Comparison of ENCODE assay signal across 8 cellular contexts in the genomic region with DNA sequence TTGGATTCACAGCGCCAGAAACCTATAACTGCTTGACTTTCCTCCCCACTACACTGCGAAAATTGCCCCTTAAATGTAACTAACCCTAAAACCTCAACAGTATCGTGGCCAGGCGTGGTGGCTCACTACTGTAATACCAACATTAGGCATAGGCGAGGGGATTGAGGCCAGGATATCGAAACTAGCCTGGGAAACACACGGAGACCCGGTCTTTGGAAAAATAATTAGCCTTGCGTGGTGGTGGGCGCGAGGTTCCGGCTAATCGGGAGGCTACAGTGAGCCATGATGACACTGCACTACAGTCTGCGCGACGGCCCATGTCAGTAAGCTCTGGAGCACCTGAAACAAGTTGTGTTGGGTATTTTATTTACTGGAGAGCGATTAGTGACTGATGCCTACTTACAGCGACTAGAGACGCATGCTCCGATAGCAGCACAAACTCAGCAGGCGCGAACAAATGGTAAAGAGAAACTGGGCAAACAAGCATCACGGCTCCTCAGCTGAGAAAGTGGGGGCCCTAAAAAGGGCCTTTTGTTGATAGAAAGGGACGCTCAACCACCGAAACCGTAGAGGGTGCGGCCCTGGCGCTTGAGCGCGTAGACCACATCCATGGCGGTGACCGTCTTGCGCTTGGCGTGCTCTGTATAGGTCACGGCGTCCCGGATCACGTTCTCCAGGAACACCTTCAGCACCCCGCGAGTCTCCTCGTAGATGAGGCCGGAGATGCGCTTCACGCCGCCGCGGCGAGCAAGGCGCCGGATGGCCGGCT.
DNase-seq lines count a peak whose midpoint lies in the region; ATAC-seq and TF ChIP-seq lines count a peak whose summit lies in the region.
"Not testable (repeated sequence)": the region's sequence is repeated elsewhere in the genome, so short reads cannot be mapped to it uniquely, and the experiment has no call there.

No MANE protein-coding gene starts in this region.

- not testable (repeated sequence) for H3K27me3 ChIP-seq in DOHH2 (ENCODE audit: control insufficient read depth, low read length); NT2/D1 (ENCODE audit: insufficient read depth, insufficient read length); endocrine pancreas (ENCODE audit: control insufficient read depth, insufficient read depth, low read length)

- peaks cover 38% of the 10 kb centered on the region for H3F3A ChIP-seq in DOHH2 (ENCODE audit: control insufficient read depth, insufficient read depth)

- H3K36me3 Mint-ChIP-seq in activated CD8-positive, alpha-beta memory T cell treated with anti-CD3 and anti-CD28 coated beads, Interleukin-2, amount 10 ng/mL, durations not matched to agents 7 days and 5 days, result peaks cover 15% of the 10 kb centered on the region

- H3K27ac ChIP-seq in DOHH2 (ENCODE audit: low read depth, low read length), result peak overlapping the region; percentile 93

- H3K9me2 ChIP-seq in DOHH2 (replicated peaks; ENCODE audit: control insufficient read depth, low read length), result not testable (repeated sequence)

- CTCF ChIA-PET in activated CD8-positive, alpha-beta memory T cell treated with anti-CD3 and anti-CD28 coated beads, Interleukin-2, amount 10 ng/mL, durations not matched to agents 7 days and 5 days (lab: Charles Lee), result interaction anchor here (1.0 to 2.0 kb wide), 3 partner anchors 34 to 64 kb away, joined by 5 to 6 read pairs (median 5); a partner anchor contains a TSS

- H3K4me2 ChIP-seq in DOHH2 (ENCODE audit: low read length), result peak overlapping the region; percentile 73

- peak overlapping the region; percentile 82 for H3K4me3 Mint-ChIP-seq in activated CD8-positive, alpha-beta memory T cell treated with anti-CD3 and anti-CD28 coated beads, Interleukin-2, amount 10 ng/mL, durations not matched to agents 7 days and 5 days

- H3K36me3 ChIP-seq in DOHH2 (ENCODE audit: control insufficient read depth, low read length); NT2/D1 (ENCODE audit: insufficient read depth, insufficient read length, low read length); endocrine pancreas (ENCODE audit: control insufficient read depth, insufficient read depth, low read length): not testable (repeated sequence)

- H3K4me1 Mint-ChIP-seq in activated CD8-positive, alpha-beta memory T cell treated with anti-CD3 and anti-CD28 coated beads, Interleukin-2, amount 10 ng/mL, durations not matched to agents 7 days and 5 days, result peaks cover 46% of the 10 kb centered on the region

- not testable (repeated sequence) for DNase-seq in NT2/D1 (ENCODE audit: low read depth, low spot score)
- DNase-seq in activated CD8-positive, alpha-beta memory T cell treated with anti-CD3 and anti-CD28 coated beads, Interleukin-2, amount 10 ng/mL, durations not matched to agents 7 days and 5 days, result peak; percentile 80
- DNase-seq in lung microvascular endothelial cell (ENCODE audit: low read depth in 2 of 2), result peak; percentile 56 to 62
- peak; percentile 9 for DNase-seq in stimulated activated naive CD4-positive, alpha-beta T cell treated with Interleukin-2 at 50 U/mL for 16 hours (lab: John Stamatoyannopoulos, UW)

- H3K79me2 ChIP-seq in DOHH2 (ENCODE audit: control insufficient read depth, low read length), result not testable (repeated sequence)

- not testable (repeated sequence) for H3K9me3 Mint-ChIP-seq in activated CD8-positive, alpha-beta memory T cell treated with anti-CD3 and anti-CD28 coated beads, Interleukin-2, amount 10 ng/mL, durations not matched to agents 7 days and 5 days (ENCODE audit: low read depth)

- H4K20me1 ChIP-seq in DOHH2 (ENCODE audit: control insufficient read depth, insufficient read depth, low read depth, low read length), result not testable (repeated sequence)

- H3K27ac Mint-ChIP-seq in activated CD8-positive, alpha-beta memory T cell treated with anti-CD3 and anti-CD28 coated beads, Interleukin-2, amount 10 ng/mL, durations not matched to agents 7 days and 5 days, result peak overlapping the region; percentile 99

- H3K4me3 ChIP-seq in DOHH2 (ENCODE audit: low read length) (peak overlapping the region; percentile 78), NT2/D1 (ENCODE audit: insufficient read length, low read depth) (peak overlapping the region; percentile 66)
- H3K4me3 ChIP-seq in endocrine pancreas (ENCODE audit: control insufficient read depth, insufficient read depth, low read length), result not testable (repeated sequence)

- not testable (repeated sequence) for H3K27me3 Mint-ChIP-seq in activated CD8-positive, alpha-beta memory T cell treated with anti-CD3 and anti-CD28 coated beads, Interleukin-2, amount 10 ng/mL, durations not matched to agents 7 days and 5 days

- not testable (repeated sequence) for H3K9me3 ChIP-seq in DOHH2 (ENCODE audit: control insufficient read depth, insufficient read depth, low read length); endocrine pancreas (ENCODE audit: control insufficient read depth, low read length)
- peaks cover 12% of the 10 kb centered on the region; the same call in 1 of the 2 replicates for H3K9me3 ChIP-seq in NT2/D1 (ENCODE audit: insufficient read depth, low read length)

- not testable (repeated sequence) for TF ChIP-seq CTCF in DOHH2 (IDR thresholded peaks at IDR 0.05; ENCODE audit: low read depth, low read length, poor library complexity, severe bottlenecking)

- peak; percentile 53 for ATAC-seq in GM21367 (IDR thresholded peaks at IDR 0.05; ENCODE audit: unreplicated experiment)
- peak; percentile 51 for ATAC-seq in HG03378 (IDR thresholded peaks at IDR 0.05; ENCODE audit: unreplicated experiment)
- ATAC-seq in activated CD8-positive, alpha-beta memory T cell treated with anti-CD3 and anti-CD28 coated beads, Interleukin-2, amount 10 ng/mL, durations not matched to agents 7 days and 5 days, result peak; percentile 76

- H3K4me1 ChIP-seq in DOHH2 (ENCODE audit: control insufficient read depth, low read length), result peaks cover 51% of the 10 kb centered on the region
- H3K4me1 ChIP-seq in NT2/D1 (ENCODE audit: insufficient read depth, insufficient read length); endocrine pancreas (ENCODE audit: control insufficient read depth, insufficient read depth, low read length): not testable (repeated sequence)

- peak overlapping the region; percentile 90 for H3K9ac ChIP-seq in NT2/D1 (ENCODE audit: insufficient read length, low read depth)
- peak overlapping the region; percentile 48 for H3K9ac ChIP-seq in endocrine pancreas (ENCODE audit: control insufficient read depth, insufficient read depth, low read length)
